ENCODE assay signal across 18 cellular contexts in the genomic region with DNA sequence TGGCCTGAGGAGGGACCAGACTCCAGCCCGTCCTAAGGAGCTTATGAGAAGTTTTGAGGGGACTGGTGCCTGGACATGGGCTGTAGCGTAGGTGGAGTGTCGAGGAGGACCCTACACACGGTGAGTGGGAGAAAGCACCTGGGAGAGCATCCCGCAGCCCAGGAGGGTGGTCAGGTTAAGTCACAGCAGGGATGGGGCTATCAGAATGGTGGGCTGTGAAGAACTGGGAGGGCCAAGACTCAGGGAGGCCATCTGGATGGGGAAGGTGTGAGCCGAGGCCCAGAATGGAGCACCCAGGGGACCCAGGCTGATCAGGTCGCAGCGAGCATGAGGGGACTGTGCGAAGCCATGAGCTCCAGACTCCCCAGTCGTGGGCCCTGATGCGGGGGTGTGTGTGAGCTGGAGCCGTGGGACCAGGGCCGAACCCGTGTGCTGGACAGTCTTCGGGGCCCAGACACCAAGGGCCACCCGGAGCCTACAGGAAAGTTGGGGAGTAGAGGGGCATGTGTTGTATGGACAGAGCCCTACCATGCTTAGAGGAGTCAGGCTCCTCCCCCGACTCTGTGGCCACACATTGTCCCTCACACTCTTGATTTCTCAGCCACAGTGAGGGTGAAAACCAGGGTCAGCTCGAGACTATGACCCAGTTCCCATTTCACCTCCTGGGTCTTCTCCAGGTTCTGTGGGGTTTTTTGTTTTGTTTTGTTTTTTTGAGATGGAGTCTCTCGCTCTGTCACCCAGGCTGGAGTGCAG. TPM values are rescaled to one million over a fixed set of nuclear protein-coding genes. Genes with fewer than 3 reads are reported as not detected.
DNase-seq lines count a peak whose midpoint lies in the region; ATAC-seq and TF ChIP-seq lines count a peak whose summit lies in the region.
"Had no signal": no experiment of that assay in that cellular context is flagged by ENCODE, and none has a peak within 500 bp of the region (broad histone marks: within the 10 kb centered on the region; RNA-seq: fewer than 3 reads in every experiment).

No MANE protein-coding gene starts in this region.

- WGBS in endodermal cell (ENCODE audit: insufficient coverage in 1 of 2, insufficient read length in 1 of 2), 2 experiments: 95 to 97% methylated on average over 14 to 19 of the region's 19 CpGs

- ATAC-seq in GM21528 (IDR thresholded peaks at IDR 0.05; ENCODE audit: low FRiP score, unreplicated experiment): no peak
- ATAC-seq: left colon had no signal

- H3K4me3 ChIP-seq in OCI-LY1 (ENCODE audit: low read depth, low read length, poor library complexity, severe bottlenecking): no peak overlapping the region
- no peak overlapping the region for H3K4me3 ChIP-seq in endodermal cell (ENCODE audit: low read length)
- H3K4me3 ChIP-seq: HAP-1, prostate gland, stomach had no signal

- no peak for DNase-seq in activated naive CD4-positive, alpha-beta T cell (lab: John Stamatoyannopoulos, UW)
- DNase-seq in endodermal cell (no peak), progenitor cell of endocrine pancreas (ENCODE audit: low spot score, unreplicated experiment) (no peak), head of caudate nucleus (no peak), NCI-H1105 treated with DMSO at 0.1 percent for 48 hours (lab: John Stamatoyannopoulos, UW) (no peak)
- DNase-seq: activated CD4-positive, CD25-positive, alpha-beta regulatory T cell treated with anti-CD3 and anti-CD28 coated beads, Interleukin-2, amount 50 U/mL, for 72 hours; activated T-cell treated with anti-CD3 and anti-CD28 coated beads, Interleukin-2, amount 50 U/mL, for 1 hour; GDM1; left colon; NCI-H1694; NCI-H226; SHP77; stomach had no signal

- H2AFZ ChIP-seq in OCI-LY1 (ENCODE audit: low read length): no peak overlapping the region

- no peaks in the 10 kb centered on the region for H4K20me1 ChIP-seq in OCI-LY1 (ENCODE audit: insufficient read depth, low read length)

- peaks cover 86% of the 10 kb centered on the region for H3K79me2 ChIP-seq in OCI-LY1 (ENCODE audit: insufficient read depth, low read length)

- H3K4me1 ChIP-seq in OCI-LY1 (ENCODE audit: insufficient read depth, low read length, severe bottlenecking) (peaks cover 62% of the 10 kb centered on the region), endodermal cell (ENCODE audit: control insufficient read depth, insufficient read depth, low read length) (peaks cover 50% of the 10 kb centered on the region)
- H3K4me1 ChIP-seq: HAP-1, prostate gland had no signal

- peak overlapping the region; percentile 46 for H3K27ac ChIP-seq in OCI-LY1 (ENCODE audit: low read depth, low read length, poor library complexity, severe bottlenecking)
- H3K27ac ChIP-seq in endodermal cell (ENCODE audit: low read depth, low read length): no peak overlapping the region
- H3K27ac ChIP-seq: prostate gland had no signal

- H3K27me3 Mint-ChIP-seq in activated naive CD4-positive, alpha-beta T cell treated with anti-CD3 and anti-CD28 coated beads, Interleukin-2, amount 50 U/mL, for 24 hours: no peaks in the 10 kb centered on the region
- H3K27me3 Mint-ChIP-seq in endodermal cell (ENCODE audit: insufficient read depth) (no peaks in the 10 kb centered on the region), progenitor cell of endocrine pancreas (no peaks in the 10 kb centered on the region)

- no peaks in the 10 kb centered on the region for H3K27me3 ChIP-seq in OCI-LY1 (ENCODE audit: insufficient read depth, low read length)
- H3K27me3 ChIP-seq in endodermal cell (ENCODE audit: control insufficient read depth, insufficient read depth, low read length, poor library complexity, severe bottlenecking): no peaks in the 10 kb centered on the region
- H3K27me3 ChIP-seq: stomach had no signal

- peak overlapping the region; percentile 59 for H3K27ac Mint-ChIP-seq in activated naive CD4-positive, alpha-beta T cell treated with anti-CD3 and anti-CD28 coated beads, Interleukin-2, amount 50 U/mL, for 24 hours
- H3K27ac Mint-ChIP-seq in endodermal cell (peak overlapping the region; percentile 39), progenitor cell of endocrine pancreas (peak overlapping the region; percentile 79)

- intact Hi-C loops in head of caudate nucleus (cut with DNase I): no loop called here

- no peaks in the 10 kb centered on the region for H3K9me3 ChIP-seq in OCI-LY1 (ENCODE audit: low read length)
- peaks cover 5% of the 10 kb centered on the region for H3K9me3 ChIP-seq in endodermal cell (ENCODE audit: control insufficient read depth, low read length)
- H3K9me3 ChIP-seq: HAP-1, prostate gland, stomach had no signal

- no peaks in the 10 kb centered on the region for H3K9me3 Mint-ChIP-seq in activated naive CD4-positive, alpha-beta T cell treated with anti-CD3 and anti-CD28 coated beads, Interleukin-2, amount 50 U/mL, for 24 hours
- no peaks in the 10 kb centered on the region for H3K9me3 Mint-ChIP-seq in endodermal cell
- no peaks in the 10 kb centered on the region for H3K9me3 Mint-ChIP-seq in progenitor cell of endocrine pancreas (ENCODE audit: low read depth)

- H3K36me3 ChIP-seq in OCI-LY1 (ENCODE audit: insufficient read depth, low read length) (peaks cover 52% of the 10 kb centered on the region), endodermal cell (ENCODE audit: control insufficient read depth, insufficient read depth, low read length) (peaks cover 12% of the 10 kb centered on the region)
- H3K36me3 ChIP-seq: HAP-1, prostate gland, stomach had no signal

- peaks cover 11% of the 10 kb centered on the region for H3K36me3 Mint-ChIP-seq in activated naive CD4-positive, alpha-beta T cell treated with anti-CD3 and anti-CD28 coated beads, Interleukin-2, amount 50 U/mL, for 24 hours
- H3K36me3 Mint-ChIP-seq in endodermal cell (ENCODE audit: low read depth) (peaks cover 19% of the 10 kb centered on the region), progenitor cell of endocrine pancreas (ENCODE audit: insufficient read depth) (peaks cover 6% of the 10 kb centered on the region)

- peaks cover 77% of the 10 kb centered on the region for H3K4me1 Mint-ChIP-seq in activated naive CD4-positive, alpha-beta T cell treated with anti-CD3 and anti-CD28 coated beads, Interleukin-2, amount 50 U/mL, for 24 hours
- peaks cover 72% of the 10 kb centered on the region for H3K4me1 Mint-ChIP-seq in endodermal cell
- peaks cover 28% of the 10 kb centered on the region for H3K4me1 Mint-ChIP-seq in progenitor cell of endocrine pancreas (ENCODE audit: low read depth)

- no peaks in the 10 kb centered on the region for H3F3A ChIP-seq in OCI-LY1 (ENCODE audit: insufficient read depth, low read length)

- H3K4me2 ChIP-seq in OCI-LY1 (ENCODE audit: low read length): no peak overlapping the region

- no peak overlapping the region for H3K9ac ChIP-seq in OCI-LY1 (ENCODE audit: low read length)
- no peak overlapping the region for H3K9ac ChIP-seq in endodermal cell (ENCODE audit: extremely low read depth, low read length, poor library complexity, severe bottlenecking)

- no peaks in the 10 kb centered on the region for H3K9me2 ChIP-seq in OCI-LY1 (ENCODE audit: low read depth, low read length)

- H3K4me3 Mint-ChIP-seq in activated naive CD4-positive, alpha-beta T cell treated with anti-CD3 and anti-CD28 coated beads, Interleukin-2, amount 50 U/mL, for 24 hours: peak overlapping the region; percentile 27
- H3K4me3 Mint-ChIP-seq in endodermal cell (no peak overlapping the region), progenitor cell of endocrine pancreas (ENCODE audit: low read depth) (no peak overlapping the region)

- no peak for TF ChIP-seq CTCF in OCI-LY1 (IDR thresholded peaks at IDR 0.05; ENCODE audit: low read length)
- no peak for TF ChIP-seq CTCF in endodermal cell (conservative IDR thresholded peaks at IDR 0.05)
- no peak for TF ChIP-seq CTCF in progenitor cell of endocrine pancreas (IDR thresholded peaks at IDR 0.05; ENCODE audit: unreplicated experiment)

RNA-seq across cellular contexts. Expression of gene BCR, which starts 54.3 kb away (rescaled TPM):
- total RNA-seq in endodermal cell (100 to 1,000 TPM; 102 to 172 TPM), progenitor cell of endocrine pancreas (102 and 106 TPM in 2 replicates)
- 52.0 TPM for polyA plus RNA-seq in endodermal cell (2013, experiment 1 of 2)
- 54.4 TPM for polyA plus RNA-seq in endodermal cell (2013, experiment 2 of 2)
